ENCODE assay signal across 9 cellular contexts in genomic region chr16:89378947-89379771, GRCh38.
DNase-seq lines count a peak whose midpoint lies in the region; ATAC-seq and TF ChIP-seq lines count a peak whose summit lies in the region.
"Had no signal": no experiment of that assay in that cellular context is flagged by ENCODE, and none has a peak within 500 bp of the region (broad histone marks: within the 10 kb centered on the region; RNA-seq: fewer than 3 reads in every experiment).

No MANE protein-coding gene starts in this region.

- WGBS in body of pancreas, 2 donors, result 90 to 93% methylated on average over 25 to 29 of the region's 29 CpGs

- no peaks in the 10 kb centered on the region for H3K9me3 ChIP-seq in body of pancreas

- DNase-seq in Right ventricle myocardium inferior (ENCODE audit: missing footprints) (no peak), cardiac septum (ENCODE audit: low spot score) (no peak), left kidney (ENCODE audit: low read depth, low spot score) (peak; percentile 95), type B pancreatic cell (ENCODE audit: extremely low spot score, unreplicated experiment) (no peak), putamen (ENCODE audit: low spot score) (no peak), body of pancreas (no peak)
- no peak for DNase-seq in central memory CD8-positive, alpha-beta T cell (ENCODE audit: low spot score in 2 of 2)

- TF ChIP-seq POLR2A in body of pancreas (IDR thresholded peaks at IDR 0.05), result no peak

- peak; percentile 79 for ATAC-seq in Right ventricle myocardium inferior
- ATAC-seq in central memory CD8-positive, alpha-beta T cell (replicated peaks; ENCODE audit: extremely low read depth, poor library complexity, severe bottlenecking), result no peak
- ATAC-seq in body of pancreas, result no peak
- no peak for ATAC-seq in GM18520 (IDR thresholded peaks at IDR 0.05; ENCODE audit: unreplicated experiment)
- ATAC-seq: activated CD4-positive, CD25-positive, alpha-beta regulatory T cell treated with anti-CD3 and anti-CD28 coated beads, Interleukin-2, amount 50 U/mL, for 24 hours had no signal

- peaks cover 19% of the 10 kb centered on the region for H3K36me3 Mint-ChIP-seq in central memory CD8-positive, alpha-beta T cell (ENCODE audit: insufficient read depth)
- H3K36me3 Mint-ChIP-seq in type B pancreatic cell, result peaks cover 14% of the 10 kb centered on the region

- TF ChIP-seq CTCF in type B pancreatic cell (conservative IDR thresholded peaks at IDR 0.05) (no peak), body of pancreas (IDR thresholded peaks at IDR 0.05) (no peak)

- H3K9me3 Mint-ChIP-seq in central memory CD8-positive, alpha-beta T cell, result no peaks in the 10 kb centered on the region
- H3K9me3 Mint-ChIP-seq in type B pancreatic cell, result no peaks in the 10 kb centered on the region

- intact Hi-C loops in Right ventricle myocardium inferior (cut with DNase I) (no loop called here), cardiac septum (cut with DNase I) (no loop called here), body of pancreas (cut with DNase I) (no loop called here)

- no peaks in the 10 kb centered on the region for H3K27me3 Mint-ChIP-seq in central memory CD8-positive, alpha-beta T cell
- H3K27me3 Mint-ChIP-seq in type B pancreatic cell, result no peaks in the 10 kb centered on the region

- H3K4me1 ChIP-seq in body of pancreas, result peaks cover 56% of the 10 kb centered on the region

- no peaks in the 10 kb centered on the region for H3K27me3 ChIP-seq in body of pancreas

- H3K4me1 Mint-ChIP-seq in central memory CD8-positive, alpha-beta T cell, result peaks cover 77% of the 10 kb centered on the region
- peaks cover 47% of the 10 kb centered on the region for H3K4me1 Mint-ChIP-seq in type B pancreatic cell (ENCODE audit: unreplicated experiment)

- peak overlapping the region; percentile 41 for H3K27ac Mint-ChIP-seq in central memory CD8-positive, alpha-beta T cell (ENCODE audit: low read depth)
- H3K27ac Mint-ChIP-seq in type B pancreatic cell, result peak overlapping the region; percentile 64

- no peak overlapping the region for H3K27ac ChIP-seq in body of pancreas

- no peaks in the 10 kb centered on the region for H3K36me3 ChIP-seq in body of pancreas (replicated peaks in 1 of 2; ENCODE audit: insufficient read depth in 1 of 2, low read depth in 2 of 2)

- no peak overlapping the region for H3K4me3 ChIP-seq in body of pancreas

- H3K4me3 Mint-ChIP-seq in central memory CD8-positive, alpha-beta T cell, result no peak overlapping the region
- H3K4me3 Mint-ChIP-seq in type B pancreatic cell, result peak overlapping the region; percentile 18
